Comparison of ENCODE assay signal across 8 cellular contexts in genomic region chr5:175968381-175968780, GRCh38. TPM values are rescaled to one million over a fixed set of nuclear protein-coding genes. Genes with fewer than 3 reads are reported as not detected.
DNase-seq lines count a peak whose midpoint lies in the region; ATAC-seq and TF ChIP-seq lines count a peak whose summit lies in the region.
"Not testable (repeated sequence)": the region's sequence is repeated elsewhere in the genome, so short reads cannot be mapped to it uniquely, and the experiment has no call there.

No MANE protein-coding gene starts in this region.

- not testable (repeated sequence) for TF ChIP-seq POLR2A in testis (IDR thresholded peaks at IDR 0.05)

- peak overlapping the region; percentile 65 for H3K4me2 ChIP-seq in OCI-LY1 (ENCODE audit: low read length)

- not testable (repeated sequence) for H4K20me1 ChIP-seq in OCI-LY1 (ENCODE audit: insufficient read depth, low read length)

- not testable (repeated sequence) for H3K27me3 Mint-ChIP-seq in natural killer cell treated with Interleukin-12 subunit alpha and Interleukin-12 subunit beta and Interleukin-15 and Interleukin-18, amount 100 ng/mL, for 72 hours

- H3K27me3 ChIP-seq in OCI-LY1 (ENCODE audit: insufficient read depth, low read length); heart right ventricle; testis: not testable (repeated sequence)

- not testable (repeated sequence) for H3K36me3 Mint-ChIP-seq in natural killer cell treated with Interleukin-12 subunit alpha and Interleukin-12 subunit beta and Interleukin-15 and Interleukin-18, amount 100 ng/mL, for 72 hours

- H3K36me3 ChIP-seq in OCI-LY1 (ENCODE audit: insufficient read depth, low read length); heart right ventricle; testis (ENCODE audit: low read depth, missing control alignments): not testable (repeated sequence)

- WGBS in heart right ventricle, 2 donors: 9 to 13% methylated on average over 4 of the region's 6 CpGs
- WGBS in testis, 2 donors: 4 to 5% methylated on average over 4 to 5 of the region's 6 CpGs

- H3K9me2 ChIP-seq in OCI-LY1 (ENCODE audit: low read depth, low read length): not testable (repeated sequence)

- H3K4me3 Mint-ChIP-seq in natural killer cell treated with Interleukin-12 subunit alpha and Interleukin-12 subunit beta and Interleukin-15 and Interleukin-18, amount 100 ng/mL, for 72 hours: peak overlapping the region; percentile 80

- not testable (repeated sequence) for H3K9me3 ChIP-seq in OCI-LY1 (ENCODE audit: low read length); heart right ventricle; testis

- not testable (repeated sequence) for DNase-seq in astrocyte of the cerebellum (ENCODE audit: low read depth); heart right ventricle; natural killer cell treated with Interleukin-12 subunit alpha and Interleukin-12 subunit beta and Interleukin-15 and Interleukin-18, amount 100 ng/mL, for 72 hours (ENCODE audit: low spot score); testis

- in situ Hi-C loops in astrocyte of the cerebellum (cut with HindIII; ENCODE audit: low sequenced_read_pairs): not testable (repeated sequence)

- ATAC-seq in GM18499 (IDR thresholded peaks at IDR 0.05; ENCODE audit: insufficient read depth, unreplicated experiment): peak; percentile 13
- ATAC-seq in GM21526 (IDR thresholded peaks at IDR 0.05; ENCODE audit: low FRiP score, unreplicated experiment): peak; percentile 39
- ATAC-seq in HG03064 (IDR thresholded peaks at IDR 0.05; ENCODE audit: low read depth, unreplicated experiment): peak; percentile 35
- peak; percentile 23 to 52 (median 40) for ATAC-seq in heart right ventricle
- ATAC-seq in natural killer cell treated with Interleukin-12 subunit alpha and Interleukin-12 subunit beta and Interleukin-15 and Interleukin-18, amount 100 ng/mL, for 72 hours: peak; percentile 35 to 43

- intact Hi-C loops in heart right ventricle (cut with DNase I); testis (cut with DNase I; ENCODE audit: low total_unique reads): not testable (repeated sequence)

- H3F3A ChIP-seq in OCI-LY1 (ENCODE audit: insufficient read depth, low read length): not testable (repeated sequence)

- peak overlapping the region; percentile 72 for H3K4me3 ChIP-seq in OCI-LY1 (ENCODE audit: low read depth, low read length, poor library complexity, severe bottlenecking)
- H3K4me3 ChIP-seq in astrocyte of the cerebellum (ENCODE audit: low read depth, low read length): peak overlapping the region; percentile 57
- peak overlapping the region in 9 of 10 donors; percentile 68 to 87 (median 78) for H3K4me3 ChIP-seq in heart right ventricle
- H3K4me3 ChIP-seq in testis: peak overlapping the region; percentile 75 to 88

- not testable (repeated sequence) for H3K9me3 Mint-ChIP-seq in natural killer cell treated with Interleukin-12 subunit alpha and Interleukin-12 subunit beta and Interleukin-15 and Interleukin-18, amount 100 ng/mL, for 72 hours

- not testable (repeated sequence) for H3K4me1 Mint-ChIP-seq in natural killer cell treated with Interleukin-12 subunit alpha and Interleukin-12 subunit beta and Interleukin-15 and Interleukin-18, amount 100 ng/mL, for 72 hours (ENCODE audit: low read depth in 2 of 2)

- not testable (repeated sequence) for H3K27ac Mint-ChIP-seq in natural killer cell treated with Interleukin-12 subunit alpha and Interleukin-12 subunit beta and Interleukin-15 and Interleukin-18, amount 100 ng/mL, for 72 hours

- not testable (repeated sequence) for H3K27ac ChIP-seq in OCI-LY1 (ENCODE audit: low read depth, low read length, poor library complexity, severe bottlenecking); testis
- peak overlapping the region in 2 of 10 donors; percentile 61 to 81 for H3K27ac ChIP-seq in heart right ventricle

- not testable (repeated sequence) for H3K4me1 ChIP-seq in OCI-LY1 (ENCODE audit: insufficient read depth, low read length, severe bottlenecking); heart right ventricle; testis

- not testable (repeated sequence) for H3K79me2 ChIP-seq in OCI-LY1 (ENCODE audit: insufficient read depth, low read length)

- not testable (repeated sequence) for TF ChIP-seq CTCF in OCI-LY1 (IDR thresholded peaks at IDR 0.05; ENCODE audit: low read length); astrocyte of the cerebellum (IDR thresholded peaks at IDR 0.05; ENCODE audit: low read depth, low read length, missing control alignments); heart right ventricle (IDR thresholded peaks at IDR 0.05); testis (IDR thresholded peaks at IDR 0.05)

- not testable (repeated sequence) for H3K9ac ChIP-seq in OCI-LY1 (ENCODE audit: low read length)

- not testable (repeated sequence) for H2AFZ ChIP-seq in OCI-LY1 (ENCODE audit: low read length)

RNA-seq across cellular contexts. Expression of gene THOC3, which starts 0.3 kb away (rescaled TPM):
- total RNA-seq in heart right ventricle: 10 to 100 TPM in 5 of 10 donors, 1 to 10 TPM in 5; 4.6 to 15.5 (median 10.5) TPM
- 10 to 100 TPM in 1 of 2 donors, 1 to 10 TPM in 1; 2.9 to 16.2 TPM for polyA plus RNA-seq in heart right ventricle
- total RNA-seq in natural killer cell treated with Interleukin-12 subunit alpha and Interleukin-12 subunit beta and Interleukin-15 and Interleukin-18, amount 100 ng/mL, for 72 hours: 10 to 100 TPM; 36.3 to 63.6 TPM
- 10 to 100 TPM; 66.8 to 76.3 TPM for total RNA-seq in testis
- 90.5 TPM for polyA plus RNA-seq in testis (ENCODE audit: insufficient read depth, low read depth, low replicate concordance)
